8 cellular contexts compared by ENCODE assay signal in the genomic region with DNA sequence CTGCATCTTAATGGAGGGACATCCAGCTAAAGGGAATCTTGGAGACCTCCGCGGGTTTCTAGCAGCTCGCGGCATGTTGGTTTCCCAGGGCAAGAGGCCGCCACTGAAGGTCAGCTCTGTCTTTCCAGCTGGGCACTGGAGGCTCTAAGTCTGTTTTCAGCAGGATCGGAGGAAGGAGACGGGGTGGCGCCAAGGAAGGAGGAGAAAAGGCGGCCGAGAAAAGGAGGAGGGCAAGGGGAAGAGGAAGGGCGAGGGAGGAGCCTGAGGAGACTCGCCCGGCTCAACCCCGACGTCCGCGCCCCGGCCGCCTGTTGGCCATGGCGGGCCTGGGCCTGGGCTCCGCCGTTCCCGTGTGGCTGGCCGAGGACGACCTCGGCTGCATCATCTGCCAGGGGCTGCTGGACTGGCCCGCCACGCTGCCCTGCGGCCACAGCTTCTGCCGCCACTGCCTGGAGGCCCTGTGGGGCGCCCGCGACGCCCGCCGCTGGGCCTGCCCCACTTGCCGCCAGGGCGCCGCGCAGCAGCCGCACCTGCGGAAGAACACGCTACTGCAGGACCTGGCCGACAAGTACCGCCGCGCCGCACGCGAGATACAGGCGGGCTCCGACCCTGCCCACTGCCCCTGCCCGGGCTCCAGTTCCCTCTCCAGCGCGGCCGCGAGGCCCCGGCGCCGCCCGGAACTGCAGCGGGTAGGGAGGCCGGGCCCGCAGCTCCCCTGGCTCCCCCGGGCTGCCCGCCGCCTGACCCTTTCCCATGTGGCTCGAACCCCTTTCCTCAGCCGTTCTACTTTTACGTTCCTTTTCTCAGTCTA. TPM values are rescaled to one million over a fixed set of nuclear protein-coding genes. Genes with fewer than 3 reads are reported as not detected.
DNase-seq lines count a peak whose midpoint lies in the region; ATAC-seq, FAIRE-seq and TF ChIP-seq lines count a peak whose summit lies in the region.

A gene with protein sequence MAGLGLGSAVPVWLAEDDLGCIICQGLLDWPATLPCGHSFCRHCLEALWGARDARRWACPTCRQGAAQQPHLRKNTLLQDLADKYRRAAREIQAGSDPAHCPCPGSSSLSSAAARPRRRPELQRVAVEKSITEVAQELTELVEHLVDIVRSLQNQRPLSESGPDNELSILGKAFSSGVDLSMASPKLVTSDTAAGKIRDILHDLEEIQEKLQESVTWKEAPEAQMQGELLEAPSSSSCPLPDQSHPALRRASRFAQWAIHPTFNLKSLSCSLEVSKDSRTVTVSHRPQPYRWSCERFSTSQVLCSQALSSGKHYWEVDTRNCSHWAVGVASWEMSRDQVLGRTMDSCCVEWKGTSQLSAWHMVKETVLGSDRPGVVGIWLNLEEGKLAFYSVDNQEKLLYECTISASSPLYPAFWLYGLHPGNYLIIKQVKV (plus strand): TSS at position 283 of the 811 bp plus-strand sequence. CDS start 35 bp downstream, at position 318.

- ATAC-seq in HG03469 (IDR thresholded peaks at IDR 0.05; ENCODE audit: unreplicated experiment): no peak

- H3K36me3 Mint-ChIP-seq in immature natural killer cell: peaks cover 0 to 4% (median 4%) of the 10 kb centered on the region in 3 donors

- H3K27ac Mint-ChIP-seq in immature natural killer cell: peak within 1 kb of the TSS; percentile 88 to 98 (median 94)

- peaks cover 52 to 62% of the 10 kb centered on the region in 2 donors for H3K4me1 Mint-ChIP-seq in immature natural killer cell

- H3K4me3 Mint-ChIP-seq in immature natural killer cell: peak within 1 kb of the TSS; percentile 91 to 98 (median 98)

- H3K27me3 Mint-ChIP-seq in immature natural killer cell (ENCODE audit: low read depth in 3 of 3): peaks cover 9 to 14% (median 10%) of the 10 kb centered on the region in 3 donors

- DNase-seq in ELR (ENCODE audit: low read depth): peak; percentile 93
- DNase-seq in H54 (ENCODE audit: insufficient read length, low spot score): peak; percentile 82
- DNase-seq in MV-4-11 (lab: John Stamatoyannopoulos, UW): peak; percentile 12
- DNase-seq in bronchial epithelial cell (ENCODE audit: low read depth): peak; percentile 72
- DNase-seq in immature natural killer cell: peak; percentile 66 to 70 (median 69)
- DNase-seq in smooth muscle cell of the brain vasculature (ENCODE audit: low read depth, low spot score): peak; percentile 72

- FAIRE-seq in H54 (lab: Jason Lieb, UNC): no peak
- no peak for FAIRE-seq in bronchial epithelial cell (lab: Jason Lieb, UNC)

- H3K27me3 ChIP-seq in bronchial epithelial cell (ENCODE audit: control insufficient read depth, insufficient read depth, low read length): no peaks in the 10 kb centered on the region

- H3K4me3 ChIP-seq in WI38 (ENCODE audit: low read depth, low read length) (peak within 1 kb of the TSS; percentile 70), bronchial epithelial cell (ENCODE audit: low read depth, low read length) (peak within 1 kb of the TSS; percentile 64)

- peak; percentile 96 for TF ChIP-seq POLR2A in H54 (IDR thresholded peaks at IDR 0.05; ENCODE audit: low read depth, low read length)

- no peaks in the 10 kb centered on the region for H3K36me3 ChIP-seq in bronchial epithelial cell (ENCODE audit: control insufficient read depth, insufficient read depth, low read length)

- TF ChIP-seq CTCF in WI38 (IDR thresholded peaks at IDR 0.05; ENCODE audit: low read depth, low read length) (no peak), bronchial epithelial cell (IDR thresholded peaks at IDR 0.05; ENCODE audit: insufficient read depth, low read length, severe bottlenecking) (no peak)

- H3K9me3 Mint-ChIP-seq in immature natural killer cell: no peaks in the 10 kb centered on the region

RNA-seq across cellular contexts. Expression of the gene that starts here (rescaled TPM):
- 9.2 and 17.8 TPM in 2 replicates for total RNA-seq in bronchial epithelial cell
- polyA plus RNA-seq in immature natural killer cell: 10 to 100 TPM; 13.5 to 28.6 (median 22.2) TPM

Comparison
In these comparisons a context has a peak if more than half of its experiments do, and no peak if none do; other contexts are left out.
1. DNase-seq: peak in every context shown above with its lines; median percentile 93 in ELR; 82 in H54; 72 in bronchial epithelial cell; 72 in smooth muscle cell of the brain vasculature; 69 in immature natural killer cell; 12 in MV-4-11.